8 cellular contexts compared by ENCODE assay signal in the genomic region with DNA sequence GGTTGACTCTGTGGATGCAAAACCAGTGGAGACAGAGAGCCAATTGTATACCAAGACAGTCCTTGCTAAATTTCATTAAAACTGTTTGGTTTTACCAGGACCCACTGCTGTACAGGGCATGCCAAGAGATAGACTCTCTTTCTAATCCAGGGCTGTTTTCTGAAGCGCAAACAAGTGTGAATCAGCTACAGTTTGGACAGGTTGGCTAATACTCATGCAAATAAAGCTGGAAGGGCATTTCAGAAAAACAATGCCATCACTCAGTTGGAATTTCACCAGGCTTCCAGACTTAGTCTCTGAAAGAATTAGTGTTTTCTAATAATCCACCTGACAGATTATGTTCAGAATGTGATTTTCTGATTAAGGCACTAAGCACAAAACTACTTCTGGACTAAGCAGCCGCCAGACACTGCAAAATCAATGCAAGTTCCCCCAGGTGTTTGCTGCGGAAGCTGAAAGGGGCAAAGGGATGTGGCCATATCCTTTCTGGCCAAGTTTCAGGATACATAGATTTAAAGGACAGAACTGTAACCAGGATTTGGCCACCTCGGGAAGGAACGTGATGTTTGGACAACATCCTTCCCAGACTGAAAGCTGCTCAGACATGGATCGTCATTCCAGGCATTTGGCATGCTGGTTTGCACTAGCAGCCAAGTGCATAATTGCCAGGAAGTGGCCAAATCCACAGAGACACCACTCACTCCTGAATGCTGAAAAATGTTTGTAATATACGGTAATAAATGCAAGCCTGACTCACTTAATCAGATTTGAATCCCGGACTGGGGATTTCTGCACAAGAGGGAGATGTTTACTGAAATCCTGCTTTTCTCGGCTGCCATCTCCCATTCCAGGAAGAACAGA. TPM values are rescaled to one million over a fixed set of nuclear protein-coding genes. Genes with fewer than 3 reads are reported as not detected.
DNase-seq lines count a peak whose midpoint lies in the region; ATAC-seq and TF ChIP-seq lines count a peak whose summit lies in the region.
"Had no signal": no experiment of that assay in that cellular context is flagged by ENCODE, and none has a peak within 500 bp of the region (broad histone marks: within the 10 kb centered on the region; RNA-seq: fewer than 3 reads in every experiment).

No MANE protein-coding gene starts in this region.

- peak; percentile 80 for DNase-seq in NCI-H1048 (lab: John Stamatoyannopoulos, UW)
- DNase-seq in cerebellum (ENCODE audit: low spot score), result peak; percentile 56
- peak; percentile 74 for DNase-seq in kidney glomerular epithelial cell (lab: John Stamatoyannopoulos, UW)
- peak; percentile 68 to 72 for DNase-seq in tibial artery
- DNase-seq in NCI-H2196 treated with DMSO at 0.1 percent for 48 hours (lab: John Stamatoyannopoulos, UW; ENCODE audit: unreplicated experiment), result no peak
- DNase-seq in germinal center (ENCODE audit: low spot score), result no peak
- DNase-seq: activated gamma-delta T cell treated with Interleukin-2 at 50 U/mL for 16 hours had no signal

- H3K9me3 ChIP-seq in tibial artery, result peaks cover 0 to 3% (median 0%) of the 10 kb centered on the region in 3 donors

- H3K4me1 ChIP-seq in tibial artery, result peaks cover 0 to 15% (median 7%) of the 10 kb centered on the region in 4 donors

- no peaks in the 10 kb centered on the region for H3K27me3 ChIP-seq in tibial artery

- TF ChIP-seq CTCF in tibial artery (IDR thresholded peaks at IDR 0.05), result no peak

- no peaks in the 10 kb centered on the region for H3K36me3 ChIP-seq in tibial artery

- peak overlapping the region; percentile 0 to 20 for H3K27ac ChIP-seq in tibial artery

- no peak for ATAC-seq in GM21737 (IDR thresholded peaks at IDR 0.05; ENCODE audit: unreplicated experiment)

- H3K4me3 ChIP-seq in tibial artery, result no peak overlapping the region

- intact Hi-C loops in tibial artery (cut with DNase I; ENCODE audit: low total_unique reads), result no loop called here

RNA-seq across cellular contexts. Expression of a gene that starts 32.0 kb away (rescaled TPM):
- 11.3 TPM for total RNA-seq in cerebellum

Comparison
In these comparisons a context has a peak if more than half of its experiments do, and no peak if none do; other contexts are left out.
1. DNase-seq: peak in NCI-H1048 (single experiment), cerebellum (single experiment), kidney glomerular epithelial cell (single experiment) and tibial artery (2 of 2); none in NCI-H2196 treated with DMSO at 0.1 percent for 48 hours (single experiment) and germinal center (single experiment).